ENCODE assay signal across 22 cellular contexts in genomic region chr9:14499976-14500375, GRCh38.
DNase-seq lines count a peak whose midpoint lies in the region; ATAC-seq, FAIRE-seq and TF ChIP-seq lines count a peak whose summit lies in the region.
"Had no signal": no experiment of that assay in that cellular context is flagged by ENCODE, and none has a peak within 500 bp of the region (broad histone marks: within the 10 kb centered on the region; RNA-seq: fewer than 3 reads in every experiment).

No MANE protein-coding gene starts in this region.

- H3K27ac ChIP-seq in AG04450 (ENCODE audit: low read depth, low read length) = peak overlapping the region; percentile 31
- H3K27ac ChIP-seq in HEK293 (ENCODE audit: extremely low read depth, low read depth, low read length) = no peak overlapping the region
- H3K27ac ChIP-seq in K562 (ENCODE audit: extremely low read depth, low read depth, low read length) = no peak overlapping the region
- no peak overlapping the region for H3K27ac ChIP-seq in sigmoid colon
- H3K27ac ChIP-seq: BLaER1 treated with 17β-estradiol and CSF1 and Interleukin-3, amounts not matched to agents 10 nM and 100 nM; C4-2B had no signal

- TF ChIP-seq POLR2A in K562 (conservative IDR thresholded peaks at IDR 0.05) (no peak), sigmoid colon (IDR thresholded peaks at IDR 0.05) (no peak)

- no peaks in the 10 kb centered on the region for H4K20me1 ChIP-seq in K562 (replicated peaks; ENCODE audit: control insufficient read depth, insufficient read depth, low read length)
- H4K20me1 ChIP-seq: BLaER1 treated with 17β-estradiol and CSF1 and Interleukin-3, amounts not matched to agents 10 nM and 100 nM had no signal

- no peak for TF ChIP-seq CTCF in AG04450 (IDR thresholded peaks at IDR 0.05; ENCODE audit: low read depth, low read length)
- no peak for TF ChIP-seq CTCF in HEK293 (tag by site-specific recombination; IDR thresholded peaks at IDR 0.05)
- TF ChIP-seq CTCF in K562 (IDR thresholded peaks at IDR 0.05 in 2 of 3, conservative IDR thresholded peaks at IDR 0.05 in 1 of 3; ENCODE audit: insufficient read depth in 2 of 3, low read depth in 1 of 3, low read length in 3 of 3) = no peak
- no peak for TF ChIP-seq CTCF in sigmoid colon (IDR thresholded peaks at IDR 0.05)

- no peak overlapping the region for H2AFZ ChIP-seq in K562 (ENCODE audit: low read depth, low read length)

- no peak overlapping the region for H3K4me2 ChIP-seq in K562 (ENCODE audit: insufficient read depth, low read length)

- H3K4me3 ChIP-seq in AG04450 (ENCODE audit: low read depth, low read length) = no peak overlapping the region
- H3K4me3 ChIP-seq in HEK293 (ENCODE audit: low read depth, low read length) = no peak overlapping the region
- no peak overlapping the region for H3K4me3 ChIP-seq in K562
- no peak overlapping the region for H3K4me3 ChIP-seq in sigmoid colon
- H3K4me3 ChIP-seq: BLaER1 treated with 17β-estradiol and CSF1 and Interleukin-3, amounts not matched to agents 10 nM and 100 nM had no signal

- TF ChIP-seq RAD21 in K562 (CRISPR knock-in tag; conservative IDR thresholded peaks at IDR 0.05 in 1 of 2, IDR thresholded peaks at IDR 0.05 in 1 of 2) = no peak

- no peaks in the 10 kb centered on the region for H3K36me3 ChIP-seq in HEK293 (ENCODE audit: control insufficient read depth in 2 of 2, insufficient read depth in 1 of 2, low read length in 2 of 2)
- no peaks in the 10 kb centered on the region for H3K36me3 ChIP-seq in K562 (ENCODE audit: control insufficient read depth, insufficient read depth, low read length)
- no peaks in the 10 kb centered on the region for H3K36me3 ChIP-seq in sigmoid colon
- H3K36me3 ChIP-seq: BLaER1 treated with 17β-estradiol and CSF1 and Interleukin-3, amounts not matched to agents 10 nM and 100 nM had no signal

- no peak for ATAC-seq in K562
- no peak for ATAC-seq in GM21529 (IDR thresholded peaks at IDR 0.05; ENCODE audit: unreplicated experiment)
- ATAC-seq: CD8-positive, alpha-beta T cell had no signal

- H3K9ac ChIP-seq in K562 (ENCODE audit: insufficient read depth in 1 of 2, low read depth in 2 of 2, low read length in 2 of 2) = no peak overlapping the region
- H3K9ac ChIP-seq: BLaER1 treated with 17β-estradiol and CSF1 and Interleukin-3, amounts not matched to agents 10 nM and 100 nM had no signal

- in situ Hi-C loops in K562 (cut with MboI) = no loop called here

- no TSS peak for BruUV-seq in K562 (replicated peaks; lab: Mats Ljungman, UMichigan)

- DNase-seq in AG04450 (ENCODE audit: low read depth, low spot score) (no peak), K562 (ENCODE audit: extremely low read depth in 1 of 4, low spot score in 3 of 4) (no peak), head of caudate nucleus (no peak), sigmoid colon (no peak)
- DNase-seq: 8988T; ACHN; AML-193; Caco-2; Calu3; CD4-positive, alpha-beta T cell; CD8-positive, alpha-beta T cell; DMS79 treated with DMSO at 0.1 percent for 48 hours; GF-D8 had no signal

- no peaks in the 10 kb centered on the region for H3K4me1 ChIP-seq in HEK293 (ENCODE audit: control insufficient read depth, insufficient read depth, low read length)
- no peaks in the 10 kb centered on the region; a peak in 1 of 5 replicates for H3K4me1 ChIP-seq in K562 (replicated peaks in 1 of 2; ENCODE audit: control insufficient read depth in 2 of 2, insufficient read depth in 2 of 2, low read length in 2 of 2)
- H3K4me1 ChIP-seq in sigmoid colon = no peaks in the 10 kb centered on the region
- H3K4me1 ChIP-seq: Caco-2 had no signal

- H3K9me1 ChIP-seq in K562 (ENCODE audit: control insufficient read depth, insufficient read depth, low read length) = no peaks in the 10 kb centered on the region

- H3K79me2 ChIP-seq in K562 (ENCODE audit: control insufficient read depth, insufficient read depth, low read length) = no peaks in the 10 kb centered on the region

- CTCF ChIA-PET in AG04450 (lab: Charles Lee) = no interaction called here
- CTCF ChIA-PET in HEK293 (lab: Yijun Ruan, JAX) = interaction anchor here (1.0 kb wide), 1 partner anchor 36 kb away, joined by 3 read pairs; no protein-coding TSS in a partner anchor
- CTCF ChIA-PET in K562 (lab: Yijun Ruan, JAX; ENCODE audit: low intra/inter-chr PET ratio) = no interaction called here

- no peaks in the 10 kb centered on the region for H3K9me3 ChIP-seq in AG04450 (ENCODE audit: control insufficient read depth, insufficient read depth, low read length)
- H3K9me3 ChIP-seq in HEK293 (ENCODE audit: control insufficient read depth, insufficient read depth, low read depth, low read length) = no peaks in the 10 kb centered on the region
- no peaks in the 10 kb centered on the region for H3K9me3 ChIP-seq in K562 (replicated peaks; ENCODE audit: control insufficient read depth, insufficient read depth, low read depth, low read length)
- H3K9me3 ChIP-seq in sigmoid colon = no peaks in the 10 kb centered on the region
- H3K9me3 ChIP-seq: BLaER1 treated with 17β-estradiol and CSF1 and Interleukin-3, amounts not matched to agents 10 nM and 100 nM; Caco-2 had no signal

- intact Hi-C loops in K562 (cut with micrococcal nuclease) = no loop called here
- intact Hi-C loops in head of caudate nucleus (cut with DNase I) = no loop called here
- intact Hi-C loops in sigmoid colon (cut with DNase I) = no loop called here

- no peak for TF ChIP-seq EP300 in K562 (IDR thresholded peaks at IDR 0.05; ENCODE audit: low read length)
- no peak for TF ChIP-seq EP300 in sigmoid colon (IDR thresholded peaks at IDR 0.05)

- WGBS in K562 (ENCODE audit: insufficient coverage, low coverage, missing lambda C conversion rate) = 75% methylated on average over 6 of the region's 6 CpGs
- 83 to 91% methylated on average over 6 of the region's 6 CpGs for WGBS in sigmoid colon, 2 donors

- FAIRE-seq in K562 (lab: Jason Lieb, UNC) = no peak
- FAIRE-seq: A204.1, D721Med, G401.6, GM12891, GM19239 had no signal

- H3K27me3 ChIP-seq in AG04450 (ENCODE audit: control insufficient read depth, insufficient read depth, low read length) = no peaks in the 10 kb centered on the region
- no peaks in the 10 kb centered on the region for H3K27me3 ChIP-seq in K562 (ENCODE audit: control insufficient read depth in 2 of 2, insufficient read depth in 2 of 2, low read length in 2 of 2)
- no peaks in the 10 kb centered on the region for H3K27me3 ChIP-seq in sigmoid colon
- H3K27me3 ChIP-seq: BLaER1 treated with 17β-estradiol and CSF1 and Interleukin-3, amounts not matched to agents 10 nM and 100 nM had no signal

- POLR2A ChIA-PET in AG04450 (lab: Yijun Ruan, JAX) (no interaction called here), HEK293 (lab: Yijun Ruan, JAX) (no interaction called here), K562 (lab: Yijun Ruan, JAX) (no interaction called here)

TF ChIP-seq in HEK293, 187 proteins besides CTCF, POLR2A, EP300 and RAD21 (continues in another document):
- TF ChIP-seq ZSCAN16 (tag by site-specific recombination; IDR thresholded peaks at IDR 0.05) (no peak), ZSCAN30 (tag by site-specific recombination; IDR thresholded peaks at IDR 0.05) (no peak)

TF ChIP-seq in K562, 482 proteins besides CTCF, POLR2A, EP300 and RAD21:
- TF ChIP-seq BCOR (IDR thresholded peaks at IDR 0.05) = peak; percentile 80
- TF ChIP-seq LEF1 (IDR thresholded peaks at IDR 0.05) = no peak
- TF ChIP-seq ZFP36 (IDR thresholded peaks at IDR 0.05; ENCODE audit: low read depth, low read length, partially characterized antibody) = peak; percentile 78
- TF ChIP-seq ADNP (tag; IDR thresholded peaks at IDR 0.05) = 0 out of 2 replicates have a peak, but pooled peaks have one; percentile 29
- peak; percentile 86 for TF ChIP-seq RBM25 (IDR thresholded peaks at IDR 0.05; ENCODE audit: low read depth, low read length, severe bottlenecking)
- no peak for TF ChIP-seq ZNF551 (CRISPR knock-in tag; IDR thresholded peaks at IDR 0.05)
- TF ChIP-seq RCOR1 (IDR thresholded peaks at IDR 0.05; ENCODE audit: borderline replicate concordance in 1 of 2, low read depth in 2 of 2, low read length in 2 of 2) = peak in 1 of 2 experiments; percentile 31; a peak in 1 of 4 replicates
- TF ChIP-seq ZNF282 (CRISPR knock-in tag; IDR thresholded peaks at IDR 0.05) = no peak
- 0 out of 4 replicates have a peak, but pooled peaks have one; percentile 35 to 51 for TF ChIP-seq KDM1A (IDR thresholded peaks at IDR 0.05)
